10 cellular contexts compared by ENCODE assay signal in the genomic region with DNA sequence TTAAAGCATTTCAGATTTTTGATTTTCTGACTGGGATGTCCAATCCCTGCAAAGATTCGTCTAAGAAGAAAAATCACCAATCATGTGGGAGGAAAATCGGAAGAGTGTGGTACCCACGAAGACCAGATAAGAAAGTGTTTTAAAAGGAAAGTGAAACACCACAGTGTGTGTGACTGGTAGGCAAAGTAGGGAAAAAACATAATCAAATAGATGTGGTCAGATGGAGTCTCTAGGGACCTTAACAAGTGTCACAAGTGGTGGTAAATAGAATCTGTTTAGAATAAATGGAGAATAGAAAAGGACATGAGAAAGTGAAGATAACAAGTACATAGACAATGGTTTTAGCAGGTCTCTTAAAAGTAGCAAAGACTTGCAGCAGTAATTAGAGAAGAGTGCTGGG.
A peak's percentile ranks its signal among the peaks of the same experiment; 100 is the strongest.
DNase-seq lines count a peak whose midpoint lies in the region; ATAC-seq lines count a peak whose summit lies in the region.
"Had no signal": no experiment of that assay in that cellular context is flagged by ENCODE, and none has a peak within 500 bp of the region (broad histone marks: within the 10 kb centered on the region; RNA-seq: fewer than 3 reads in every experiment).

No MANE protein-coding gene starts in this region.

- DNase-seq in activated gamma-delta T cell treated with Interleukin-2 at 50 U/mL for 16 hours (no peak), DMS 273 (lab: John Stamatoyannopoulos, UW; ENCODE audit: unreplicated experiment) (no peak), kidney glomerular epithelial cell (lab: John Stamatoyannopoulos, UW) (no peak), GF-D8 (lab: John Stamatoyannopoulos, UW) (no peak)
- DNase-seq: DND-41, immature natural killer cell, NCI-H1694 had no signal

- ATAC-seq in GM19025 (IDR thresholded peaks at IDR 0.05; ENCODE audit: low read depth, unreplicated experiment) (peak; percentile 95), GM21786 (IDR thresholded peaks at IDR 0.05; ENCODE audit: unreplicated experiment) (peak; percentile 100), HG03175 (IDR thresholded peaks at IDR 0.05; ENCODE audit: unreplicated experiment) (peak; percentile 99)
